In genomic region chr20:33656783-33657703, GRCh38 we compare ENCODE assay signal across 15 cellular contexts. TPM values are rescaled to one million over a fixed set of nuclear protein-coding genes. Genes with fewer than 3 reads are reported as not detected.
"Had no signal": no experiment of that assay in that cellular context is flagged by ENCODE, and none has a peak within 500 bp of the region (broad histone marks: within the 10 kb centered on the region; RNA-seq: fewer than 3 reads in every experiment).

No MANE protein-coding gene starts in this region.

- H3K4me3 Mint-ChIP-seq: activated CD4-positive, alpha-beta T cell treated with anti-CD3 and anti-CD28 coated beads, Interleukin-2, amount 10 ng/mL, durations not matched to agents 24 days and 14 days; activated naive CD4-positive, alpha-beta T cell treated with anti-CD3 and anti-CD28 coated beads, Interleukin-2, amount 50 U/mL, for 24 hours; nephron; T-helper 1 cell treated with Interleukin-12 subunit alpha and Interleukin-12 subunit beta and Interleukin-4 antibody, amounts not matched to agents 30 μg/mL and 1 μg/mL, for 36 hours; WTC11 had no signal

- H3K27me3 ChIP-seq: breast epithelium, dorsolateral prefrontal cortex had no signal

- H3K36me3 ChIP-seq: breast epithelium had no signal

- H3K9me3 Mint-ChIP-seq: activated CD4-positive, alpha-beta T cell treated with anti-CD3 and anti-CD28 coated beads, Interleukin-2, amount 10 ng/mL, durations not matched to agents 24 days and 14 days; activated naive CD4-positive, alpha-beta T cell treated with anti-CD3 and anti-CD28 coated beads, Interleukin-2, amount 50 U/mL, for 24 hours; nephron; T-helper 1 cell treated with Interleukin-12 subunit alpha and Interleukin-12 subunit beta and Interleukin-4 antibody, amounts not matched to agents 30 μg/mL and 1 μg/mL, for 36 hours; WTC11 had no signal

- H3K27ac ChIP-seq: breast epithelium had no signal

- H3K4me2 ChIP-seq: smooth muscle cell had no signal

- H3K4me1 ChIP-seq: breast epithelium had no signal

- H3K27ac Mint-ChIP-seq: activated CD4-positive, alpha-beta T cell treated with anti-CD3 and anti-CD28 coated beads, Interleukin-2, amount 10 ng/mL, durations not matched to agents 24 days and 14 days; activated naive CD4-positive, alpha-beta T cell treated with anti-CD3 and anti-CD28 coated beads, Interleukin-2, amount 50 U/mL, for 24 hours; nephron; T-helper 1 cell treated with Interleukin-12 subunit alpha and Interleukin-12 subunit beta and Interleukin-4 antibody, amounts not matched to agents 30 μg/mL and 1 μg/mL, for 36 hours; WTC11 had no signal

- H3K9me3 ChIP-seq: breast epithelium, mucosa of descending colon had no signal

- H3K4me3 ChIP-seq: breast epithelium, dorsolateral prefrontal cortex, mucosa of descending colon, smooth muscle cell had no signal

- H3K36me3 Mint-ChIP-seq: activated naive CD4-positive, alpha-beta T cell treated with anti-CD3 and anti-CD28 coated beads, Interleukin-2, amount 50 U/mL, for 24 hours had no signal

- ATAC-seq: mucosa of descending colon, WTC11 had no signal

- H3K27me3 Mint-ChIP-seq: activated CD4-positive, alpha-beta T cell treated with anti-CD3 and anti-CD28 coated beads, Interleukin-2, amount 10 ng/mL, durations not matched to agents 24 days and 14 days; activated naive CD4-positive, alpha-beta T cell treated with anti-CD3 and anti-CD28 coated beads, Interleukin-2, amount 50 U/mL, for 24 hours had no signal

- DNase-seq: activated CD4-positive, alpha-beta T cell treated with anti-CD3 and anti-CD28 coated beads, Interleukin-2, amount 10 ng/mL, durations not matched to agents 24 days and 14 days; activated CD8-positive, alpha-beta memory T cell treated with anti-CD3 and anti-CD28 coated beads for 24 hours; dorsolateral prefrontal cortex; mammary epithelial cell; stimulated activated CD4-positive, alpha-beta T cell treated with anti-CD3 and anti-CD28 coated beads, Interleukin-2, amount 100 ng/mL, for 24 hours; stimulated activated naive CD4-positive, alpha-beta T cell treated with Interleukin-2 at 50 U/mL for 16 hours; trophoblast cell had no signal

RNA-seq across cellular contexts. Expression of gene C20orf144, which starts 5.1 kb away (rescaled TPM):
- total RNA-seq: glomerular endothelial cell had no signal
